ENCODE assay signal across 7 cellular contexts in the genomic region with DNA sequence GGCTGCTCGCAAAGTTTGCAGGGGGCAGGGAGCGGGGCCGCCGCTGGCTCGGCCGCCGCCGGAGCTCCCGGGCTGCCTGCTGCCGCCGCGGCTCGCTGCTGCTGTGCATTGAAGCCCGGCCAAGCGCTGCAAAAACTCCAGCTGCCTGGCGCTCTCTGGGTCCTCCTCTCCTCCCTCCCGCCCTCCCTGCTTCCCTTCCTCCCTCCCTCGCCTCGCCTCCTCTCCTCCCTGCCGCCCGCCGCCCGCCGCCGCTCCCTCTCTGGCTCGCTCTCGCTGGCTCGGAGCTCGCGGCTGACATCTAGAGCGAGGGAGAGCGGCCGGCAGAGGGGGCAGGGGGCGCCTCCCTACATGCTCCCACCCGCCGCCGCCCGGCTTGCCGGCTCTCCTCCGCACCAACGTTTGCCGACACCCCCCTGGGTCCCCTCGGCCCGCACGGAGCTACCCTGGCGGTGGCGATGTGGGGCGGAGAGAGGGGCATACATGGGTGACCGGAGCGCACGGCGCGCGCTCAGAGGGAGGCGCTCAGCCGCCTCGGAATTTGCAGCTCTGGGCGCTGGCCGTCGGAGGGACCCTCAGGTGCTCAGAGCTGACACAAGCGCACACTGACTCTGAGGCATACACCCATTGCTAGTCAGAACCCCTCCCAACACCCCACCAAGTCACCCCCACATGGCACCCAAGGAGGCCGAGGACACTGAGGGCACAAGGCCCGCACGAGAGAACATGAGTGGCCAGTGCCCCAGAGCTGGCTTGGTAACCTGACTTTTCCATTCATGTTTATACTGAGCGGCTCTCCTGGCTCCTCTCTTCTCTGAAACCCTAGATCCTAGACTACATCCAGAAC. TPM values are rescaled to one million over a fixed set of nuclear protein-coding genes. Genes with fewer than 3 reads are reported as not detected.
DNase-seq lines count a peak whose midpoint lies in the region; ATAC-seq, FAIRE-seq and TF ChIP-seq lines count a peak whose summit lies in the region.

No MANE protein-coding gene starts in this region.

- H3K4me1 ChIP-seq in iPS-20b (ENCODE audit: insufficient read depth, low read length): peaks cover 22% of the 10 kb centered on the region

- H3K27ac ChIP-seq in iPS-20b (ENCODE audit: low read length): no peak overlapping the region

- ATAC-seq in GM21526 (IDR thresholded peaks at IDR 0.05; ENCODE audit: low FRiP score, unreplicated experiment) (no peak), HG02763 (IDR thresholded peaks at IDR 0.05; ENCODE audit: unreplicated experiment) (no peak)

- H3K4me3 ChIP-seq in astrocyte of the spinal cord (ENCODE audit: low read depth, low read length) (peak overlapping the region; percentile 29), iPS-20b (ENCODE audit: low read length) (peak overlapping the region; percentile 46; the same call in 1 of the 2 replicates), skeletal muscle cell (ENCODE audit: low read depth, low read length) (peak overlapping the region; percentile 38)

- DNase-seq in GM12891 (ENCODE audit: insufficient read length, low spot score) (peak; percentile 26), NCI-H2196 treated with DMSO at 0.1 percent for 48 hours (lab: John Stamatoyannopoulos, UW; ENCODE audit: unreplicated experiment) (peak; percentile 11), astrocyte of the spinal cord (ENCODE audit: low read depth, low spot score) (peak; percentile 78), skeletal muscle cell (ENCODE audit: low read depth) (peak; percentile 32)

- H3K9ac ChIP-seq in iPS-20b (ENCODE audit: low read depth, low read length): no peak overlapping the region

- H3K27me3 ChIP-seq in iPS-20b (ENCODE audit: insufficient read depth, low read length): peaks cover 80% of the 10 kb centered on the region

- no peak for FAIRE-seq in GM12891 (lab: Jason Lieb, UNC)

- H3K36me3 ChIP-seq in iPS-20b (ENCODE audit: insufficient read depth, low read depth, low read length): no peaks in the 10 kb centered on the region

- no peak for TF ChIP-seq POLR2A in GM12891 (IDR thresholded peaks at IDR 0.05; ENCODE audit: low read depth, low read length)

- no peaks in the 10 kb centered on the region for H3K9me3 ChIP-seq in iPS-20b (ENCODE audit: insufficient read depth, low read depth, low read length)

- in situ Hi-C loops in astrocyte of the spinal cord (cut with HindIII; ENCODE audit: low sequenced_read_pairs): no loop called here

- TF ChIP-seq CTCF in astrocyte of the spinal cord (IDR thresholded peaks at IDR 0.05; ENCODE audit: low read depth, low read length): peak; percentile 26

TF ChIP-seq in GM12891, 5 proteins besides CTCF, POLR2A, EP300 and RAD21:
- TF ChIP-seq PAX5 (IDR thresholded peaks at IDR 0.05; ENCODE audit: insufficient read depth, low read length, severe bottlenecking): no peak
- no peak for TF ChIP-seq TAF1 (IDR thresholded peaks at IDR 0.05; ENCODE audit: low read depth, low read length)
- TF ChIP-seq POU2F2 (IDR thresholded peaks at IDR 0.05; ENCODE audit: low read depth, low read length): no peak
- no peak for TF ChIP-seq POLR2AphosphoS5 (IDR thresholded peaks at IDR 0.05; ENCODE audit: low read depth, low read length)
- no peak for TF ChIP-seq SPI1 (IDR thresholded peaks at IDR 0.05; ENCODE audit: low read depth, low read length)

RNA-seq across cellular contexts. Expression of gene PLXNA4, which starts 1.2 kb away (rescaled TPM):
- not detected for polyA plus RNA-seq in GM12891 (2012; ENCODE audit: low read depth, missing spikeins)

Comparison
In these comparisons a context has a peak if more than half of its experiments do, and no peak if none do; other contexts are left out.
1. DNase-seq: peak in every context shown above with its lines; median percentile 78 in astrocyte of the spinal cord; 32 in skeletal muscle cell; 26 in GM12891; 11 in NCI-H2196 treated with DMSO at 0.1 percent for 48 hours.